27 cellular contexts compared by ENCODE assay signal in genomic region chr6:150835620-150836019, GRCh38. TPM values are rescaled to one million over a fixed set of nuclear protein-coding genes. Genes with fewer than 3 reads are reported as not detected.
DNase-seq lines count a peak whose midpoint lies in the region; ATAC-seq and TF ChIP-seq lines count a peak whose summit lies in the region.
"Had no signal": no experiment of that assay in that cellular context is flagged by ENCODE, and none has a peak within 500 bp of the region (broad histone marks: within the 10 kb centered on the region; RNA-seq: fewer than 3 reads in every experiment).

No MANE protein-coding gene starts in this region.

- peaks cover 7% of the 10 kb centered on the region for H3K27me3 Mint-ChIP-seq in stimulated activated naive CD8-positive, alpha-beta T cell treated with anti-CD3 and anti-CD28 coated beads, Interleukin-15, amount 100 ng/mL, for 72 hours
- H3K27me3 Mint-ChIP-seq: CD4-positive, alpha-beta memory T cell had no signal

- H2AFZ ChIP-seq in hepatocyte, result no peak overlapping the region
- H2AFZ ChIP-seq: neural progenitor cell, parathyroid adenoma had no signal

- in situ Hi-C loops in KBM-7 (cut with MboI; ENCODE audit: low pct_unique_long_range_greater_than_20kb, low sequenced_read_pairs), result no loop called here

- CTCF ChIA-PET in RWPE1 (lab: Yijun Ruan, JAX), result interaction anchor here (0.5 to 1.3 kb wide), 3 partner anchors 20 to 417 kb away, joined by 3 to 8 read pairs (median 3); no protein-coding TSS in a partner anchor

- no peaks in the 10 kb centered on the region for H3K4me1 ChIP-seq in hepatocyte (ENCODE audit: insufficient read depth)
- H3K4me1 ChIP-seq: neural progenitor cell, parathyroid adenoma, Peyer's patch had no signal

- no peaks in the 10 kb centered on the region for H3K4me1 Mint-ChIP-seq in stimulated activated naive CD8-positive, alpha-beta T cell treated with anti-CD3 and anti-CD28 coated beads, Interleukin-15, amount 100 ng/mL, for 72 hours
- H3K4me1 Mint-ChIP-seq: activated naive CD4-positive, alpha-beta T cell treated with anti-CD3 and anti-CD28 coated beads, Interleukin-2, amount 10 ng/mL, durations not matched to agents 7 days and 5 days; CD4-positive, alpha-beta memory T cell; neural progenitor cell; WTC11 had no signal

- no peaks in the 10 kb centered on the region for H4K20me1 ChIP-seq in hepatocyte (ENCODE audit: insufficient read depth, poor library complexity, severe bottlenecking)

- no peak overlapping the region for H3K4me2 ChIP-seq in hepatocyte
- H3K4me2 ChIP-seq: neural progenitor cell had no signal

- no peaks in the 10 kb centered on the region for H3K9me3 ChIP-seq in hepatocyte (ENCODE audit: low read depth)
- H3K9me3 ChIP-seq: Peyer's patch had no signal

- no peak overlapping the region for H3K4me3 ChIP-seq in hepatocyte
- H3K4me3 ChIP-seq: neural progenitor cell, Peyer's patch had no signal

- no peaks in the 10 kb centered on the region for H3K27me3 ChIP-seq in hepatocyte
- H3K27me3 ChIP-seq: neural progenitor cell, Peyer's patch had no signal

- peak; percentile 8 for DNase-seq in NCI-H748 (lab: John Stamatoyannopoulos, UW; ENCODE audit: unreplicated experiment)
- DNase-seq in NCI-H748 treated with DMSO at 0.1 percent for 48 hours (lab: John Stamatoyannopoulos, UW), result no peak
- DNase-seq in RWPE1 (ENCODE audit: low spot score), result peak; percentile 15
- DNase-seq in hepatocyte (ENCODE audit: low spot score), result peak; percentile 45
- no peak for DNase-seq in stimulated activated naive CD8-positive, alpha-beta T cell treated with anti-CD3 and anti-CD28 coated beads, Interleukin-15, amount 100 ng/mL, for 72 hours
- no peak for DNase-seq in KBM-7
- DNase-seq: 8988T; activated CD4-positive, alpha-beta T cell treated with anti-CD3 and anti-CD28 coated beads, Interleukin-2, amount 50 U/mL, for 1 hour; activated naive CD4-positive, alpha-beta T cell treated with anti-CD3 and anti-CD28 coated beads, Interleukin-2, amount 10 ng/mL, durations not matched to agents 7 days and 5 days; amygdala; CD4-positive, alpha-beta memory T cell; effector CD8-positive, alpha-beta T cell; HCEC 1CT; mesendoderm; MV-4-11; NCI-H1436 treated with DMSO at 0.1 percent for 48 hours; NK-92 treated with Interleukin-12 subunit alpha and Interleukin-12 subunit beta, amount 100 ng/mL, for 24 hours; Peyer's patch; right cardiac atrium; stimulated activated CD4-positive, alpha-beta T cell treated with anti-CD3 and anti-CD28 coated beads, Interleukin-12 subunit alpha, Interleukin-12 subunit beta, amount 100 ng/mL, for 4 hours; stimulated activated CD4-positive, alpha-beta T cell treated with anti-CD3 and anti-CD28 coated beads, Interleukin-4, amount 100 ng/mL, for 1 hour; SW 1271 had no signal

- H3K27ac ChIP-seq in RWPE1 (no peak overlapping the region), hepatocyte (peak overlapping the region; percentile 6)
- H3K27ac ChIP-seq: neural progenitor cell, parathyroid adenoma, Peyer's patch had no signal

- H3K9me2 ChIP-seq in hepatocyte (replicated peaks; ENCODE audit: insufficient read depth), result no peaks in the 10 kb centered on the region

- no peak overlapping the region for H3K27ac Mint-ChIP-seq in stimulated activated naive CD8-positive, alpha-beta T cell treated with anti-CD3 and anti-CD28 coated beads, Interleukin-15, amount 100 ng/mL, for 72 hours
- H3K27ac Mint-ChIP-seq: activated naive CD4-positive, alpha-beta T cell treated with anti-CD3 and anti-CD28 coated beads, Interleukin-2, amount 10 ng/mL, durations not matched to agents 7 days and 5 days; CD4-positive, alpha-beta memory T cell; neural progenitor cell; WTC11 had no signal

- H3K4me3 Mint-ChIP-seq in stimulated activated naive CD8-positive, alpha-beta T cell treated with anti-CD3 and anti-CD28 coated beads, Interleukin-15, amount 100 ng/mL, for 72 hours, result no peak overlapping the region
- H3K4me3 Mint-ChIP-seq: activated naive CD4-positive, alpha-beta T cell treated with anti-CD3 and anti-CD28 coated beads, Interleukin-2, amount 10 ng/mL, durations not matched to agents 7 days and 5 days; CD4-positive, alpha-beta memory T cell; neural progenitor cell; WTC11 had no signal

- peak; percentile 39 for ATAC-seq in stimulated activated naive CD8-positive, alpha-beta T cell treated with anti-CD3 and anti-CD28 coated beads, Interleukin-15, amount 100 ng/mL, for 72 hours
- ATAC-seq in GM18907 (IDR thresholded peaks at IDR 0.05; ENCODE audit: unreplicated experiment), result no peak
- no peak for ATAC-seq in HG03442 (IDR thresholded peaks at IDR 0.05; ENCODE audit: unreplicated experiment)
- ATAC-seq: right cardiac atrium, WTC11 had no signal

- no peaks in the 10 kb centered on the region for H3K79me2 ChIP-seq in hepatocyte

- no peak for TF ChIP-seq CTCF in RWPE1 (conservative IDR thresholded peaks at IDR 0.05; ENCODE audit: low read depth)
- TF ChIP-seq CTCF in hepatocyte (IDR thresholded peaks at IDR 0.05; ENCODE audit: poor library complexity), result no peak

- no peaks in the 10 kb centered on the region for H3K9me3 Mint-ChIP-seq in stimulated activated naive CD8-positive, alpha-beta T cell treated with anti-CD3 and anti-CD28 coated beads, Interleukin-15, amount 100 ng/mL, for 72 hours
- H3K9me3 Mint-ChIP-seq: activated naive CD4-positive, alpha-beta T cell treated with anti-CD3 and anti-CD28 coated beads, Interleukin-2, amount 10 ng/mL, durations not matched to agents 7 days and 5 days; CD4-positive, alpha-beta memory T cell; neural progenitor cell; WTC11 had no signal

- POLR2A ChIA-PET in RWPE1 (lab: Yijun Ruan, JAX; ENCODE audit: low non-redundant PET), result no interaction called here

- no peaks in the 10 kb centered on the region for H3K36me3 ChIP-seq in hepatocyte (replicated peaks; ENCODE audit: insufficient read depth, low read depth)
- H3K36me3 ChIP-seq: neural progenitor cell had no signal

RNA-seq across cellular contexts. Expression of gene MTHFD1L, which starts 29.9 kb away (rescaled TPM):
- total RNA-seq in hepatocyte, result 17.1 and 30.8 TPM in 2 replicates
- 27.4 and 28.4 TPM in 2 replicates for polyA plus RNA-seq in hepatocyte

Comparison
In these comparisons a context has a peak if more than half of its experiments do, and no peak if none do; other contexts are left out.
1. DNase-seq: peak in NCI-H748 (single experiment), RWPE1 (single experiment) and hepatocyte (single experiment); none in NCI-H748 treated with DMSO at 0.1 percent for 48 hours (single experiment), stimulated activated naive CD8-positive, alpha-beta T cell treated with anti-CD3 and anti-CD28 coated beads, Interleukin-15, amount 100 ng/mL, for 72 hours (0 of 2) and KBM-7 (single experiment).